In the genomic region with DNA sequence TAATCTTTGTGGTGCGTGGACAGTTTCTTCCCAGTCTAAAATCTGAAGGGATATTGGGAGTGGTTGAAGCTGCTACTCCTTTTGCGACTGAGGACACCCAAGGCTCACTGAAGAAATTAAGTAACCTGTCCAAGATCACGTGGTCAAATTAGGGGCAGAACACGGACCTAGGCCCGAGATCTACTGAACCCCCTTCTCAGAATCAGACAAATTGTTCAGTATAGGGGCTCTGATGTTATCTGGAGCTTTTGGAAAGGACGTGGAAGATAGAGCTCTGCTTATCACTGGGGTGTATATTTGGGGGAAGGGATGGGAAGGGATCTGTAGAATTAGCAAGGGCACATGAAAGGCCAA, we compare ENCODE assay signal across 8 cellular contexts. TPM values are rescaled to one million over a fixed set of nuclear protein-coding genes. Genes with fewer than 3 reads are reported as not detected.
DNase-seq lines count a peak whose midpoint lies in the region; ATAC-seq and TF ChIP-seq lines count a peak whose summit lies in the region.

No MANE protein-coding gene starts in this region.

- no peaks in the 10 kb centered on the region; the same call in 1 of the 2 replicates for H3K36me3 ChIP-seq in Panc1 (ENCODE audit: control insufficient read depth, insufficient read depth, low read length)
- no peaks in the 10 kb centered on the region for H3K36me3 ChIP-seq in esophagus squamous epithelium
- H3K36me3 ChIP-seq in psoas muscle (ENCODE audit: insufficient read depth in 1 of 2, low read depth in 1 of 2), result no peaks in the 10 kb centered on the region

- POLR2A ChIA-PET in Panc1 (lab: Charles Lee), result interaction anchor here (0.9 kb wide), 1 partner anchor 254 kb away, joined by 6 read pairs; no protein-coding TSS in a partner anchor

- DNase-seq in Panc1 (ENCODE audit: low read depth, low spot score), result no peak
- no peak for DNase-seq in esophagus squamous epithelium (lab: John Stamatoyannopoulos, UW)
- no peak for DNase-seq in psoas muscle
- DNase-seq in Ammon's horn (ENCODE audit: low spot score), result no peak
- DNase-seq in HT-29 (ENCODE audit: low spot score), result no peak
- no peak for DNase-seq in A172 (ENCODE audit: low spot score)
- no peak for DNase-seq in KBM-7

- in situ Hi-C loops in Panc1 (cut with HindIII; ENCODE audit: low pct_unique_long_range_greater_than_20kb, low sequenced_read_pairs) (no loop called here), KBM-7 (cut with MboI; ENCODE audit: low pct_unique_long_range_greater_than_20kb, low sequenced_read_pairs) (no loop called here)

- CTCF ChIA-PET in Panc1 (lab: Charles Lee), result interaction anchor here (0.7 kb wide), 1 partner anchor 134 kb away, joined by 3 read pairs; no protein-coding TSS in a partner anchor

- H3K27me3 ChIP-seq in Panc1 (ENCODE audit: control insufficient read depth, insufficient read depth, low read length) (no peaks in the 10 kb centered on the region), esophagus squamous epithelium (no peaks in the 10 kb centered on the region), psoas muscle (ENCODE audit: insufficient read depth in 3 of 3, low read length in 2 of 3) (no peaks in the 10 kb centered on the region)

- H3K4me1 ChIP-seq in Panc1 (ENCODE audit: control insufficient read depth, insufficient read depth, low read length) (peaks cover 4% of the 10 kb centered on the region), esophagus squamous epithelium (peaks cover 0 to 25% (median 7%) of the 10 kb centered on the region in 3 donors), psoas muscle (peaks cover 7% of the 10 kb centered on the region)

- 0 to 16% methylated on average over 5 to 6 of the region's 6 CpGs for WGBS in esophagus squamous epithelium, 2 donors
- 8 to 15% (median 8%) methylated on average over 6 of the region's 6 CpGs for WGBS in psoas muscle, 3 donors

- H3K9me3 ChIP-seq in Panc1 (ENCODE audit: control insufficient read depth, insufficient read depth, low read depth, low read length), result no peaks in the 10 kb centered on the region
- H3K9me3 ChIP-seq in esophagus squamous epithelium, result no peaks in the 10 kb centered on the region
- no peaks in the 10 kb centered on the region for H3K9me3 ChIP-seq in psoas muscle

- BruUV-seq in Panc1 (replicated peaks; lab: Mats Ljungman, UMichigan), result no TSS peak

- intact Hi-C loops in Panc1 (cut with micrococcal nuclease; ENCODE audit: unreplicated experiment), result no loop called here
- intact Hi-C loops in esophagus squamous epithelium (cut with DNase I), result no loop called here
- intact Hi-C loops in psoas muscle (cut with DNase I), result loop anchor here (2.0 to 10.0 kb wide), 3 partner anchors 283 to 319 kb away; no protein-coding TSS in a partner anchor

- peak overlapping the region; percentile 80 for H3K4me3 ChIP-seq in GM12875 (ENCODE audit: low read depth, low read length)
- H3K4me3 ChIP-seq in Panc1 (ENCODE audit: low read depth in 2 of 2, low read length in 2 of 2), result peak overlapping the region; percentile 83 to 87
- H3K4me3 ChIP-seq in esophagus squamous epithelium, result peak overlapping the region; percentile 83 to 100 (median 92)
- H3K4me3 ChIP-seq in psoas muscle, result peak overlapping the region; percentile 99

- no peak for TF ChIP-seq POLR2A in esophagus squamous epithelium (IDR thresholded peaks at IDR 0.05)

- peak; percentile 8; the same call in 1 of the 2 replicates for ATAC-seq in Panc1
- peak in 2 of 4 donors; percentile 27 to 38 for ATAC-seq in psoas muscle

- TF ChIP-seq CTCF in GM12875 (IDR thresholded peaks at IDR 0.05; ENCODE audit: borderline replicate concordance, insufficient read depth, low read depth, low read length) (no peak), Panc1 (IDR thresholded peaks at IDR 0.05) (no peak; the same call in 1 of the 2 replicates), esophagus squamous epithelium (IDR thresholded peaks at IDR 0.05) (no peak), psoas muscle (IDR thresholded peaks at IDR 0.05) (no peak)

- H3K27ac ChIP-seq in Panc1 (ENCODE audit: low read length) (peak overlapping the region; percentile 90), esophagus squamous epithelium (peak overlapping the region; percentile 82 to 95 (median 90)), psoas muscle (peak overlapping the region; percentile 95)

RNA-seq across cellular contexts. Expression of a gene that starts 0.9 kb away (rescaled TPM):
- 11.0 TPM for total RNA-seq in Panc1 (2021; ENCODE audit: unreplicated experiment)
- 5.7 TPM for polyA plus RNA-seq in Panc1 (2012; ENCODE audit: insufficient read length)
- total RNA-seq in esophagus squamous epithelium, result 10 to 100 TPM in 2 of 4 donors, 1 to 10 TPM in 2; 5.5 to 15.8 (median 10.1) TPM
- total RNA-seq in psoas muscle, result 10 to 100 TPM; 12.1 to 16.2 (median 13.3) TPM
- polyA plus RNA-seq in psoas muscle, result 10 to 100 TPM in 1 of 3 donors, 1 to 10 TPM in 2; 5.3 to 12.5 (median 6.0) TPM
- 2.7 and 3.6 TPM in 2 replicates for total RNA-seq in HT-29 (2014; rRNA removed; shearing (Covaris generic))
- total RNA-seq in A172 (2014; rRNA removed; shearing (Covaris generic)), result 22.3 and 24.4 TPM in 2 replicates

Comparison
In these comparisons a context has a peak if more than half of its experiments do, and no peak if none do; other contexts are left out.
1. intact Hi-C loops: an anchor here in psoas muscle (2.0 to 10.0 kb wide); none called in Panc1 and esophagus squamous epithelium.